ENCODE assay signal across 2 cellular contexts in the genomic region with DNA sequence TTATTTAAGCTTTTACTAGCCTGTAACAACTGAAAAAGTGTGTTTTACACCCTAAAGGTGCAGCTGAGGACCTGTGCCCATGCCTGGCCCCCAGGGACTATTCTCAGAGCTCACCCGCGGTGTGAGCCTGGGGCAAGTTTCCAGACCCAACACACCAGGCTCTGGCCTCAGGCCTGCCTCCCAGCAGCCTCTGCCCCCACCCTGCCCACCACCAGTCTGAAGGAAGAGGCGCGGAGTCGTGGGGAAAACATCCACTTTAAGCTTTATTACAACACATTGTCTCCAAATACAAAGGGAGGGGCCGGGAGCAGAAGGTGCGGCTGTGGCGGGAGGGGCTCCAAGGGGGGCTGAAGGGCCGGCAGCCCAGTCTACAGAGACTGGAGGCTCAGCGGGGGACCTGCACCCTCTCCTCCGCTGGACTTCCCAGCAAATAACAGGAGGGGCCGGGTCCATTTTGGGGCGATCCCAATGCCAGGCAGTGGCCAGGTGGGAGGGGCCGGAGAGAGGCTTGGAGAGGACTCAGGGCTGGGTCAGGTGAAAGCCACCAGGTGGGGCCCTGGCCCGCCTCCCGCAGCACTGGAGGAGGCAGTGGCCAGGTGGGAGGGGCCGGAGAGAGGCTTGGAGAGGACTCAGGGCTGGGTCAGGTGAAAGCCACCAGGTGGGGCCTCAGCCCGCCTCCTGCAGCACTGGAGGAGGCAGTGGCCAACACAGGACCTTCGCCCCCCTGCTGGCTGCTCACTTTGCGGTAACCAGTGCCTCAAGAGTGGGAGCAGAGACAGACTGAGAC.
TF ChIP-seq lines count a peak whose summit lies in the region.

No MANE protein-coding gene starts in this region.

TF ChIP-seq in A549, 52 proteins besides CTCF, POLR2A, EP300 and RAD21:
- TF ChIP-seq EHF (CRISPR knock-in tag; IDR thresholded peaks at IDR 0.05) (no peak), SMC3 (IDR thresholded peaks at IDR 0.05) (no peak), NFE2L2 (conservative IDR thresholded peaks at IDR 0.05; ENCODE audit: low read length) (no peak), SREBF2 (IDR thresholded peaks at IDR 0.05) (no peak), ESRRA (IDR thresholded peaks at IDR 0.05; ENCODE audit: borderline replicate concordance, low read length) (no peak), HEYL (CRISPR knock-in tag; IDR thresholded peaks at IDR 0.05) (no peak), RNF2 (IDR thresholded peaks at IDR 0.05; ENCODE audit: borderline replicate concordance, low read depth) (no peak), HOXA7 (CRISPR knock-in tag; IDR thresholded peaks at IDR 0.05) (no peak), MYC (IDR thresholded peaks at IDR 0.05; ENCODE audit: borderline replicate concordance, low read length) (no peak), JUN (IDR thresholded peaks at IDR 0.05) (no peak), BHLHE40 (IDR thresholded peaks at IDR 0.05; ENCODE audit: low read depth, low read length) (no peak), ZSCAN20 (CRISPR knock-in tag; IDR thresholded peaks at IDR 0.05) (no peak), CHD2 (IDR thresholded peaks at IDR 0.05; ENCODE audit: low read length, partially characterized antibody) (no peak), CBX8 (IDR thresholded peaks at IDR 0.05) (no peak), MAZ (IDR thresholded peaks at IDR 0.05; ENCODE audit: borderline replicate concordance, low read depth, low read length) (no peak)
- TF ChIP-seq, protein P1, sequence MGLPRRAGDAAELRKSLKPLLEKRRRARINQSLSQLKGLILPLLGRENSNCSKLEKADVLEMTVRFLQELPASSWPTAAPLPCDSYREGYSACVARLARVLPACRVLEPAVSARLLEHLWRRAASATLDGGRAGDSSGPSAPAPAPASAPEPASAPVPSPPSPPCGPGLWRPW (IDR thresholded peaks at IDR 0.05) = no peak
- TF ChIP-seq, protein P2, sequence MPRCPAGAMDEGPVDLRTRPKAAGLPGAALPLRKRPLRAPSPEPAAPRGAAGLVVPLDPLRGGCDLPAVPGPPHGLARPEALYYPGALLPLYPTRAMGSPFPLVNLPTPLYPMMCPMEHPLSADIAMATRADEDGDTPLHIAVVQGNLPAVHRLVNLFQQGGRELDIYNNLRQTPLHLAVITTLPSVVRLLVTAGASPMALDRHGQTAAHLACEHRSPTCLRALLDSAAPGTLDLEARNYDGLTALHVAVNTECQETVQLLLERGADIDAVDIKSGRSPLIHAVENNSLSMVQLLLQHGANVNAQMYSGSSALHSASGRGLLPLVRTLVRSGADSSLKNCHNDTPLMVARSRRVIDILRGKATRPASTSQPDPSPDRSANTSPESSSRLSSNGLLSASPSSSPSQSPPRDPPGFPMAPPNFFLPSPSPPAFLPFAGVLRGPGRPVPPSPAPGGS (IDR thresholded peaks at IDR 0.05) = no peak
- TF ChIP-seq, protein P3, sequence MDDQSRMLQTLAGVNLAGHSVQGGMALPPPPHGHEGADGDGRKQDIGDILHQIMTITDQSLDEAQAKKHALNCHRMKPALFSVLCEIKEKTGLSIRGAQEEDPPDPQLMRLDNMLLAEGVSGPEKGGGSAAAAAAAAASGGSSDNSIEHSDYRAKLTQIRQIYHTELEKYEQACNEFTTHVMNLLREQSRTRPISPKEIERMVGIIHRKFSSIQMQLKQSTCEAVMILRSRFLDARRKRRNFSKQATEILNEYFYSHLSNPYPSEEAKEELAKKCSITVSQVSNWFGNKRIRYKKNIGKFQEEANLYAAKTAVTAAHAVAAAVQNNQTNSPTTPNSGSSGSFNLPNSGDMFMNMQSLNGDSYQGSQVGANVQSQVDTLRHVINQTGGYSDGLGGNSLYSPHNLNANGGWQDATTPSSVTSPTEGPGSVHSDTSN (IDR thresholded peaks at IDR 0.05) = no peak
- TF ChIP-seq, protein P4, sequence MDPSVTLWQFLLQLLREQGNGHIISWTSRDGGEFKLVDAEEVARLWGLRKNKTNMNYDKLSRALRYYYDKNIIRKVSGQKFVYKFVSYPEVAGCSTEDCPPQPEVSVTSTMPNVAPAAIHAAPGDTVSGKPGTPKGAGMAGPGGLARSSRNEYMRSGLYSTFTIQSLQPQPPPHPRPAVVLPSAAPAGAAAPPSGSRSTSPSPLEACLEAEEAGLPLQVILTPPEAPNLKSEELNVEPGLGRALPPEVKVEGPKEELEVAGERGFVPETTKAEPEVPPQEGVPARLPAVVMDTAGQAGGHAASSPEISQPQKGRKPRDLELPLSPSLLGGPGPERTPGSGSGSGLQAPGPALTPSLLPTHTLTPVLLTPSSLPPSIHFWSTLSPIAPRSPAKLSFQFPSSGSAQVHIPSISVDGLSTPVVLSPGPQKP (IDR thresholded peaks at IDR 0.05; ENCODE audit: low read depth, low read length) = no peak
- TF ChIP-seq, protein P5, sequence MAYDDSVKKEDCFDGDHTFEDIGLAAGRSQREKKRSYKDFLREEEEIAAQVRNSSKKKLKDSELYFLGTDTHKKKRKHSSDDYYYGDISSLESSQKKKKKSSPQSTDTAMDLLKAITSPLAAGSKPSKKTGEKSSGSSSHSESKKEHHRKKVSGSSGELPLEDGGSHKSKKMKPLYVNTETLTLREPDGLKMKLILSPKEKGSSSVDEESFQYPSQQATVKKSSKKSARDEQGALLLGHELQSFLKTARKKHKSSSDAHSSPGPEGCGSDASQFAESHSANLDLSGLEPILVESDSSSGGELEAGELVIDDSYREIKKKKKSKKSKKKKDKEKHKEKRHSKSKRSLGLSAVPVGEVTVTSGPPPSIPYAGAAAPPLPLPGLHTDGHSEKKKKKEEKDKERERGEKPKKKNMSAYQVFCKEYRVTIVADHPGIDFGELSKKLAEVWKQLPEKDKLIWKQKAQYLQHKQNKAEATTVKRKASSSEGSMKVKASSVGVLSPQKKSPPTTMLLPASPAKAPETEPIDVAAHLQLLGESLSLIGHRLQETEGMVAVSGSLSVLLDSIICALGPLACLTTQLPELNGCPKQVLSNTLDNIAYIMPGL (CRISPR knock-in tag; IDR thresholded peaks at IDR 0.05; ENCODE audit: borderline replicate concordance) = no peak

TF ChIP-seq in HCT116, 20 proteins besides CTCF, POLR2A, EP300 and RAD21:
- TF ChIP-seq EZH2 (IDR thresholded peaks at IDR 0.05) = no peak
- peak; percentile 34 for TF ChIP-seq YY1 (IDR thresholded peaks at IDR 0.05; ENCODE audit: extremely low read depth, insufficient replicate concordance, low read depth, low read length)
TF ChIP-seq in HCT116: peak in this region for 1.
